Comparison of ENCODE assay signal across 14 cellular contexts in genomic region chr7:155168607-155169006, GRCh38.
"Had no signal": no experiment of that assay in that cellular context is flagged by ENCODE, and none has a peak within 500 bp of the region (broad histone marks: within the 10 kb centered on the region; RNA-seq: fewer than 3 reads in every experiment).

No MANE protein-coding gene starts in this region.

- DNase-seq: IMR-90, Karpas-422, KG1, MM.1S, NCI-H1436, NCI-H2029, NCI-H2081 treated with DMSO at 0.1 percent for 48 hours, NCI-H2171, NCI-H226, NCI-H524, NCI-H526 treated with DMSO at 0.1 percent for 48 hours, NCI-H774, SHP77 had no signal

- H3K27ac ChIP-seq: RWPE1 had no signal
